Comparison of ENCODE assay signal across 22 cellular contexts in the genomic region with DNA sequence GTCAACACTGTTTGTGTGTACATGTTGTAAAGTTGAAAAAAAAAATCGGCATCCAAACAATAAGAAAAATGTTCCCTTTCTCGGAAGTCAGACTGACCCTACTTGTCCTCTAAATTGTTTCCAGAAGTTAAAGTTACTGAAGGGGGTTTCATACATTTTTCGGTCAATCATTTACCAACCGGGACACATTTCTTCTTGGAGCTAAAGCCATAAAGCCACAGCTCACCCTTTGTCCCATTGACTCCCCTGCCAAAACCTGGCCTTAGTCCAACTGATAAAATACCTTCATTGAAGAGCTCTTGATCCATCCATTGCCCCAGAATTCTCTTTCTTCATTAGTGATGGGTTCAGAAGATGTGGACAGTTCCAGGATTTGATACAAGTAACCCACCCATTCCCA.
"Had no signal": no experiment of that assay in that cellular context is flagged by ENCODE, and none has a peak within 500 bp of the region (broad histone marks: within the 10 kb centered on the region; RNA-seq: fewer than 3 reads in every experiment).

No MANE protein-coding gene starts in this region.

- ATAC-seq: activated naive CD8-positive, alpha-beta T cell treated with anti-CD3 and anti-CD28 coated beads, Interleukin-2, amount 50 U/mL, for 24 hours; esophagus mucosa; gastrocnemius medialis; heart right ventricle; naive thymus-derived CD4-positive, alpha-beta T cell had no signal

- H3K4me3 ChIP-seq: gastrocnemius medialis, heart right ventricle, neural progenitor cell, tibial artery, vagina had no signal

- H3K36me3 ChIP-seq: gastrocnemius medialis, heart right ventricle, neural progenitor cell, tibial artery, vagina had no signal

- H3K27me3 ChIP-seq: heart right ventricle, neural progenitor cell, tibial artery, vagina had no signal

- H3K27ac ChIP-seq: gastrocnemius medialis, neural progenitor cell, parathyroid adenoma, tibial artery, vagina had no signal

- H3K9me3 ChIP-seq: gastrocnemius medialis, heart right ventricle, tibial artery, vagina had no signal

- DNase-seq: activated CD4-positive, alpha-beta T cell treated with anti-CD3 and anti-CD28 coated beads, Interleukin-2, amount 10 ng/mL, durations not matched to agents 7 days and 5 days; activated CD8-positive, alpha-beta memory T cell treated with anti-CD3 and anti-CD28 coated beads for 24 hours; activated CD8-positive, alpha-beta memory T cell treated with anti-CD3 and anti-CD28 coated beads, Interleukin-2, amount 50 U/mL, for 48 hours; activated effector memory CD4-positive, alpha-beta T cell treated with Interleukin-2 at 50 U/mL for 16 hours; activated naive CD4-positive, alpha-beta T cell treated with anti-CD3 and anti-CD28 coated beads, Interleukin-2, amount 10 ng/mL, durations not matched to agents 7 days and 5 days; activated naive CD8-positive, alpha-beta T cell treated with anti-CD3 and anti-CD28 coated beads, Interleukin-2, amount 50 U/mL, for 24 hours; activated T-cell treated with anti-CD3 and anti-CD28 coated beads, Interleukin-2, amount 50 U/mL, for 48 hours; anterior cingulate cortex; effector CD8-positive, alpha-beta T cell; gastrocnemius medialis; heart right ventricle; mammary epithelial cell; midbrain; naive thymus-derived CD4-positive, alpha-beta T cell; stimulated activated CD4-positive, alpha-beta T cell treated with anti-CD3 and anti-CD28 coated beads, Interleukin-2, amount 100 ng/mL, for 24 hours; stimulated activated naive CD4-positive, alpha-beta T cell treated with Interleukin-2 at 50 U/mL for 16 hours; substantia nigra; tibial artery had no signal

- H3K4me1 ChIP-seq: gastrocnemius medialis, parathyroid adenoma, vagina had no signal
